ENCODE assay signal across 9 cellular contexts in the genomic region with DNA sequence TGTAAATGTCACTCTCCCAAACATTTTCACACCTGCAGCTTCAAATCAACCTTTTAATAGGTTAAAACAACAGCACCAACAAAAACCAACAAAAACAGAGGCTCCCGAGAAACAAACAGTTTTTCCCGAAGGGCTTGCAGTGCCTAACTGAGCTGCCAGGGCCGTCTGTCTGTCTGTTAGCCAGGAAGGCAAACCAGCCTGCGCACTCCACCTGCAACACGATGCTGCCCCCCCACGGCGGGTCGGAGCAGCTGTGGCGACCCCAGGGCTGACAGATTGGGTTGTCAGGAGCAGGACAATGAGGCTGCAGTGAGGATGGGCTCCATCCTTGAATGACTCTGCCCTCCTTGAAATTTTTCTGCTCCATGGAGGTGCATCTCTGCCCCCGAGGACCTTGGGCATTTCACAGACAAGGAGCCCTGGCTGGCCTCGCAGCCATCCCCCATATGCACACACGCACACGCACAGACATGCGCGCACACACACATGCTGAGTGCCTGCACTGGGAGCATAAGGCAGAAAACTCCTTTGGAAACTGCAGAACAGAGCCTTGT. TPM values are rescaled to one million over a fixed set of nuclear protein-coding genes. Genes with fewer than 3 reads are reported as not detected.
A peak's percentile ranks its signal among the peaks of the same experiment; 100 is the strongest.
DNase-seq lines count a peak whose midpoint lies in the region; ATAC-seq and TF ChIP-seq lines count a peak whose summit lies in the region.
"Had no signal": no experiment of that assay in that cellular context is flagged by ENCODE, and none has a peak within 500 bp of the region (broad histone marks: within the 10 kb centered on the region; RNA-seq: fewer than 3 reads in every experiment).

No MANE protein-coding gene starts in this region.

- H4K20me1 ChIP-seq in GM23248 (ENCODE audit: insufficient read depth): no peaks in the 10 kb centered on the region

- no peak overlapping the region for H2AFZ ChIP-seq in GM23248

- H3K36me3 ChIP-seq in GM23248 (ENCODE audit: low read depth) (peaks cover 7% of the 10 kb centered on the region; the same call in 1 of the 2 replicates), tibial nerve (no peaks in the 10 kb centered on the region)
- H3K36me3 ChIP-seq: breast epithelium had no signal

- H3K4me2 ChIP-seq in GM23248 (ENCODE audit: unreplicated experiment): no peak overlapping the region

- H3K79me2 ChIP-seq in GM23248 (ENCODE audit: insufficient read depth): no peaks in the 10 kb centered on the region

- no peak for TF ChIP-seq POLR2A in tibial nerve (IDR thresholded peaks at IDR 0.05)

- 55 to 71% methylated on average over 15 of the region's 15 CpGs for WGBS in GM23248 (ENCODE audit: low coverage in 1 of 2, low lambda C conversion rate in 2 of 2, missing lambda C conversion rate in 2 of 2), 2 experiments
- WGBS in tibial nerve, 2 donors: 56 to 66% methylated on average over 8 to 15 of the region's 15 CpGs

- intact Hi-C loops in sciatic nerve (cut with DNase I): no loop called here

- no peaks in the 10 kb centered on the region for H3K9me3 ChIP-seq in GM23248 (ENCODE audit: low read depth)
- peaks cover 0 to 7% (median 0%) of the 10 kb centered on the region in 4 donors for H3K9me3 ChIP-seq in tibial nerve
- H3K9me3 ChIP-seq: breast epithelium had no signal

- DNase-seq in AG04449 (ENCODE audit: low read depth, low spot score): no peak
- peak; percentile 29 for DNase-seq in GM23248
- DNase-seq in OCI-M1 (lab: John Stamatoyannopoulos, UW): peak; percentile 2
- DNase-seq in fibroblast of the aortic adventitia (ENCODE audit: low read depth): no peak
- peak; percentile 63 for DNase-seq in sciatic nerve (ENCODE audit: low spot score)
- DNase-seq in T-cell: no peak
- DNase-seq in tibial nerve (ENCODE audit: low spot score in 2 of 2): no peak

- H3K36me3 Mint-ChIP-seq in T-cell: no peaks in the 10 kb centered on the region

- H3K4me3 ChIP-seq in AG04449 (ENCODE audit: low read depth, low read length) (no peak overlapping the region), GM23248 (no peak overlapping the region), fibroblast of the aortic adventitia (ENCODE audit: low read depth, low read length) (no peak overlapping the region), tibial nerve (no peak overlapping the region)

- ATAC-seq in sciatic nerve (peak; percentile 33), T-cell (replicated peaks in 1 of 4) (no peak), HG02610 (IDR thresholded peaks at IDR 0.05; ENCODE audit: unreplicated experiment) (no peak)

- TF ChIP-seq EP300 in tibial nerve (IDR thresholded peaks at IDR 0.05): no peak

- H3K27ac ChIP-seq in GM23248 (no peak overlapping the region), tibial nerve (no peak overlapping the region)
- H3K27ac ChIP-seq: breast epithelium had no signal

- H3K9ac ChIP-seq in GM23248: no peak overlapping the region

- H3K9me2 ChIP-seq in GM23248 (ENCODE audit: insufficient read depth): no peaks in the 10 kb centered on the region

- POLR2A ChIA-PET in AG04449 (lab: Yijun Ruan, JAX) (no interaction called here), T-cell (lab: Charles Lee) (no interaction called here)

- in situ Hi-C loops in GM23248 (cut with MboI): no loop called here

- no peak overlapping the region for H3K27ac Mint-ChIP-seq in T-cell

- peaks cover 13% of the 10 kb centered on the region; the same call in 1 of the 2 replicates for H3K27me3 ChIP-seq in GM23248 (replicated peaks; ENCODE audit: insufficient read depth)
- peaks cover 0 to 61% of the 10 kb centered on the region in 2 donors for H3K27me3 ChIP-seq in tibial nerve

- H3K4me1 ChIP-seq in GM23248 (ENCODE audit: insufficient read depth): no peaks in the 10 kb centered on the region
- peaks cover 0 to 40% (median 12%) of the 10 kb centered on the region in 4 donors for H3K4me1 ChIP-seq in tibial nerve

- no peaks in the 10 kb centered on the region for H3K4me1 Mint-ChIP-seq in T-cell

- CTCF ChIA-PET in AG04449 (lab: Yijun Ruan, JAX) (no interaction called here), T-cell (lab: Charles Lee) (no interaction called here)

- H3K4me3 Mint-ChIP-seq in T-cell: no peak overlapping the region

- peaks cover 5% of the 10 kb centered on the region; the same call in 1 of the 2 replicates for H3F3A ChIP-seq in GM23248 (ENCODE audit: insufficient read depth)

- H3K27me3 Mint-ChIP-seq in T-cell: peaks cover 41 to 75% of the 10 kb centered on the region in 2 donors

- TF ChIP-seq CTCF in AG04449 (IDR thresholded peaks at IDR 0.05; ENCODE audit: insufficient read depth, low read length, missing control alignments): peak; percentile 41
- peak; percentile 4 for TF ChIP-seq CTCF in fibroblast of the aortic adventitia (IDR thresholded peaks at IDR 0.05; ENCODE audit: insufficient read depth, low read length)
- no peak for TF ChIP-seq CTCF in tibial nerve (IDR thresholded peaks at IDR 0.05)

- H3K9me3 Mint-ChIP-seq in T-cell: no peaks in the 10 kb centered on the region

RNA-seq across cellular contexts. Expression of a gene that starts 2.6 kb away (rescaled TPM):
- total RNA-seq in GM23248 (2014; rRNA removed; shearing (Covaris generic)): not detected in 2 replicates
- polyA plus RNA-seq in GM23248 (2016; fragmentation: Nextera tagmentation; extraction: Ambion mirVana): 0.19 and 0.36 TPM in 2 replicates
- total RNA-seq in fibroblast of the aortic adventitia (ENCODE audit: low replicate concordance) (not detected in 2 replicates), sciatic nerve (not detected), T-cell (not detected), tibial nerve (not detected)
- total RNA-seq: breast epithelium had no signal

Comparison
In these comparisons a context has a peak if more than half of its experiments do, and no peak if none do; other contexts are left out.
1. DNase-seq: peak in GM23248 (single experiment), OCI-M1 (single experiment) and sciatic nerve (single experiment); none in AG04449 (single experiment), fibroblast of the aortic adventitia (single experiment), T-cell (0 of 34) and tibial nerve (0 of 2).
2. CTCF ChIP-seq: peak in AG04449 (single experiment) and fibroblast of the aortic adventitia (single experiment); none in tibial nerve (0 of 5).